16 cellular contexts compared by ENCODE assay signal in genomic region chr22:41838842-41839618, GRCh38. TPM values are rescaled to one million over a fixed set of nuclear protein-coding genes. Genes with fewer than 3 reads are reported as not detected.
DNase-seq lines count a peak whose midpoint lies in the region; ATAC-seq and TF ChIP-seq lines count a peak whose summit lies in the region.
"Had no signal": no experiment of that assay in that cellular context is flagged by ENCODE, and none has a peak within 500 bp of the region (broad histone marks: within the 10 kb centered on the region; RNA-seq: fewer than 3 reads in every experiment).

No MANE protein-coding gene starts in this region.

- POLR2A ChIA-PET in activated CD8-positive, alpha-beta T cell treated with anti-CD3 and anti-CD28 coated beads, Interleukin-2, amount 10 ng/mL, durations not matched to agents 7 days and 5 days (lab: Charles Lee): interaction anchor here (0.7 to 1.4 kb wide), 2 partner anchors 11 to 58 kb away, joined by 3 to 4 read pairs; no protein-coding TSS in a partner anchor
- POLR2A ChIA-PET in PC-3 (lab: Charles Lee; ENCODE audit: unreplicated experiment): no interaction called here

- H3K4me2 ChIP-seq in PC-3 (ENCODE audit: low read length): no peak overlapping the region

- H3K36me3 Mint-ChIP-seq in activated CD8-positive, alpha-beta T cell treated with anti-CD3 and anti-CD28 coated beads, Interleukin-2, amount 10 ng/mL, durations not matched to agents 7 days and 5 days (ENCODE audit: low read depth): peaks cover 58% of the 10 kb centered on the region

- H3K4me3 Mint-ChIP-seq in activated CD8-positive, alpha-beta T cell treated with anti-CD3 and anti-CD28 coated beads, Interleukin-2, amount 10 ng/mL, durations not matched to agents 7 days and 5 days: no peak overlapping the region

- no peak for DNase-seq in right cardiac atrium
- DNase-seq in right atrium auricular region (ENCODE audit: low spot score): no peak
- DNase-seq in activated CD8-positive, alpha-beta T cell treated with anti-CD3 and anti-CD28 coated beads, Interleukin-2, amount 10 ng/mL, durations not matched to agents 7 days and 5 days: no peak
- no peak for DNase-seq in left lung
- DNase-seq in PC-3: no peak
- DNase-seq in kidney tubule cell (ENCODE audit: low spot score): no peak
- no peak for DNase-seq in epidermal melanocyte (ENCODE audit: insufficient read length, low spot score)
- no peak for DNase-seq in WERI-Rb-1
- DNase-seq: activated CD4-positive, alpha-beta T cell treated with anti-CD3 and anti-CD28 coated beads, Interleukin-2, amount 50 U/mL, for 48 hours; aorta; BE2C; hypothalamus; midbrain; NCI-H1092 treated with DMSO at 0.1 percent for 48 hours; NCI-H510A treated with DMSO at 0.1 percent for 48 hours; retina had no signal

- H3K9me2 ChIP-seq in PC-3 (replicated peaks; ENCODE audit: low read length): no peaks in the 10 kb centered on the region

- H3K9me3 ChIP-seq in right cardiac atrium (ENCODE audit: control insufficient read depth, low read length): no peaks in the 10 kb centered on the region
- no peaks in the 10 kb centered on the region for H3K9me3 ChIP-seq in right atrium auricular region
- H3K9me3 ChIP-seq in left lung: no peaks in the 10 kb centered on the region
- H3K9me3 ChIP-seq in PC-3 (ENCODE audit: low read length): no peaks in the 10 kb centered on the region
- H3K9me3 ChIP-seq in WERI-Rb-1 (ENCODE audit: severe bottlenecking): no peaks in the 10 kb centered on the region
- H3K9me3 ChIP-seq: BE2C had no signal

- intact Hi-C loops in right cardiac atrium (cut with DNase I): no loop called here
- intact Hi-C loops in left lung (cut with DNase I): no loop called here
- intact Hi-C loops in PC-3 (cut with micrococcal nuclease): no loop called here

- H3K36me3 ChIP-seq in right atrium auricular region: no peaks in the 10 kb centered on the region
- H3K36me3 ChIP-seq in left lung: peaks cover 0 to 27% of the 10 kb centered on the region in 2 donors
- peaks cover 14% of the 10 kb centered on the region for H3K36me3 ChIP-seq in PC-3 (ENCODE audit: low read depth, low read length)
- peaks cover 83% of the 10 kb centered on the region for H3K36me3 ChIP-seq in WERI-Rb-1

- peak overlapping the region; percentile 23 for H3K27ac Mint-ChIP-seq in activated CD8-positive, alpha-beta T cell treated with anti-CD3 and anti-CD28 coated beads, Interleukin-2, amount 10 ng/mL, durations not matched to agents 7 days and 5 days

- peak overlapping the region; percentile 64 for H3K27ac ChIP-seq in right cardiac atrium (ENCODE audit: low read length)
- no peak overlapping the region for H3K27ac ChIP-seq in right atrium auricular region
- no peak overlapping the region for H3K27ac ChIP-seq in left lung
- no peak overlapping the region for H3K27ac ChIP-seq in PC-3 (ENCODE audit: low read length)
- H3K27ac ChIP-seq in WERI-Rb-1: no peak overlapping the region

- H3K4me1 ChIP-seq in right cardiac atrium (ENCODE audit: control insufficient read depth, insufficient read depth, low read length): peaks cover 17% of the 10 kb centered on the region
- peaks cover 0 to 29% of the 10 kb centered on the region in 2 donors for H3K4me1 ChIP-seq in right atrium auricular region
- peaks cover 14 to 83% of the 10 kb centered on the region in 2 donors for H3K4me1 ChIP-seq in left lung
- H3K4me1 ChIP-seq in PC-3 (ENCODE audit: insufficient read depth, low read length): peaks cover 39% of the 10 kb centered on the region

- H3K9me3 Mint-ChIP-seq in activated CD8-positive, alpha-beta T cell treated with anti-CD3 and anti-CD28 coated beads, Interleukin-2, amount 10 ng/mL, durations not matched to agents 7 days and 5 days (ENCODE audit: insufficient read depth): no peaks in the 10 kb centered on the region

- TF ChIP-seq CTCF in right atrium auricular region (IDR thresholded peaks at IDR 0.05) (no peak), left lung (IDR thresholded peaks at IDR 0.05) (no peak), PC-3 (conservative IDR thresholded peaks at IDR 0.05; ENCODE audit: low read depth, low read length) (no peak), WERI-Rb-1 (IDR thresholded peaks at IDR 0.05; ENCODE audit: low read depth, low read length) (no peak)

- no peaks in the 10 kb centered on the region for H3K27me3 Mint-ChIP-seq in activated CD8-positive, alpha-beta T cell treated with anti-CD3 and anti-CD28 coated beads, Interleukin-2, amount 10 ng/mL, durations not matched to agents 7 days and 5 days (ENCODE audit: low read depth)

- H4K20me1 ChIP-seq in PC-3 (ENCODE audit: low read length): 0 out of 2 replicates have a peak, but pooled peaks cover 9% of the 10 kb centered on the region

- no peaks in the 10 kb centered on the region for H3K27me3 ChIP-seq in right cardiac atrium (ENCODE audit: control insufficient read depth, insufficient read depth)
- no peaks in the 10 kb centered on the region for H3K27me3 ChIP-seq in right atrium auricular region
- H3K27me3 ChIP-seq in left lung: no peaks in the 10 kb centered on the region
- H3K27me3 ChIP-seq in PC-3 (ENCODE audit: low read length): no peaks in the 10 kb centered on the region
- no peaks in the 10 kb centered on the region for H3K27me3 ChIP-seq in WERI-Rb-1 (ENCODE audit: insufficient read depth, low read depth, severe bottlenecking)
- H3K27me3 ChIP-seq: BE2C had no signal

- H3K4me1 Mint-ChIP-seq in activated CD8-positive, alpha-beta T cell treated with anti-CD3 and anti-CD28 coated beads, Interleukin-2, amount 10 ng/mL, durations not matched to agents 7 days and 5 days (ENCODE audit: low read depth): peaks cover 46% of the 10 kb centered on the region

- H2AFZ ChIP-seq in PC-3 (ENCODE audit: low read length): no peak overlapping the region

- WGBS in right cardiac atrium: 42% methylated on average over 1 of the region's 1 CpG

- BruUV-seq in PC-3 (replicated peaks; lab: Mats Ljungman, UMichigan): no TSS peak

- H3K4me3 ChIP-seq in right cardiac atrium (ENCODE audit: low read length): no peak overlapping the region
- H3K4me3 ChIP-seq in right atrium auricular region: no peak overlapping the region
- no peak overlapping the region for H3K4me3 ChIP-seq in left lung
- no peak overlapping the region for H3K4me3 ChIP-seq in PC-3 (ENCODE audit: low read length)
- no peak overlapping the region for H3K4me3 ChIP-seq in WERI-Rb-1 (ENCODE audit: low read depth, low read length)

- no peak overlapping the region for H3K9ac ChIP-seq in PC-3 (ENCODE audit: low read length)

- H3K79me2 ChIP-seq in PC-3 (ENCODE audit: low read length): peaks cover 92% of the 10 kb centered on the region

- CTCF ChIA-PET in activated CD8-positive, alpha-beta T cell treated with anti-CD3 and anti-CD28 coated beads, Interleukin-2, amount 10 ng/mL, durations not matched to agents 7 days and 5 days (lab: Charles Lee): interaction anchor here (0.8 to 1.1 kb wide), 4 partner anchors 19 to 172 kb away, joined by 3 to 4 read pairs (median 3); no protein-coding TSS in a partner anchor
- CTCF ChIA-PET in PC-3 (lab: Charles Lee): no interaction called here

- H3F3A ChIP-seq in PC-3 (ENCODE audit: low read length, unreplicated experiment): no peaks in the 10 kb centered on the region

- ATAC-seq in right cardiac atrium (no peak), left lung (peak; percentile 5), PC-3 (no peak)
- ATAC-seq in activated CD8-positive, alpha-beta T cell treated with anti-CD3 and anti-CD28 coated beads, Interleukin-2, amount 10 ng/mL, durations not matched to agents 7 days and 5 days: no peak

RNA-seq across cellular contexts. Expression of gene SREBF2, which starts 6.1 kb away (rescaled TPM):
- total RNA-seq in right cardiac atrium (100 to 1,000 TPM in 2 of 4 donors, 10 to 100 TPM in 2; 77.8 to 119 (median 106) TPM), right atrium auricular region (10 to 100 TPM; 45.6 to 61.4 TPM), left lung (100 to 1,000 TPM; 130 to 162 TPM), PC-3 (2014; rRNA removed) (38.7 and 40.0 TPM in 2 replicates)
- polyA plus RNA-seq in right cardiac atrium: 71.2 TPM
- total RNA-seq in activated CD8-positive, alpha-beta T cell treated with anti-CD3 and anti-CD28 coated beads, Interleukin-2, amount 10 ng/mL, durations not matched to agents 7 days and 5 days: 10 to 100 TPM; 93.0 to 93.7 TPM

RNA-seq across cellular contexts. Expression of gene CCDC134, which starts 38.6 kb away (rescaled TPM):
- total RNA-seq in right cardiac atrium (1 to 10 TPM; 4.1 to 6.6 (median 5.1) TPM), right atrium auricular region (1 to 10 TPM; 4.0 to 6.4 TPM), left lung (10 to 100 TPM in 1 of 2 donors, 1 to 10 TPM in 1; 9.7 to 14.1 TPM), PC-3 (2014; rRNA removed) (7.9 and 17.6 TPM in 2 replicates)
- polyA plus RNA-seq in right cardiac atrium: 2.2 TPM
- 10 to 100 TPM; 20.3 to 20.9 TPM for total RNA-seq in activated CD8-positive, alpha-beta T cell treated with anti-CD3 and anti-CD28 coated beads, Interleukin-2, amount 10 ng/mL, durations not matched to agents 7 days and 5 days
